In genomic region chr5:68962632-68963484, GRCh38 we compare ENCODE assay signal across 9 cellular contexts.
DNase-seq lines count a peak whose midpoint lies in the region; ATAC-seq and TF ChIP-seq lines count a peak whose summit lies in the region.
"Had no signal": no experiment of that assay in that cellular context is flagged by ENCODE, and none has a peak within 500 bp of the region (broad histone marks: within the 10 kb centered on the region; RNA-seq: fewer than 3 reads in every experiment).

No MANE protein-coding gene starts in this region.

- peaks cover 6% of the 10 kb centered on the region for H3K4me1 Mint-ChIP-seq in neural crest cell
- H3K4me1 Mint-ChIP-seq: activated naive CD8-positive, alpha-beta T cell treated with anti-CD3 and anti-CD28 coated beads, Interleukin-2, amount 10 ng/mL, durations not matched to agents 7 days and 5 days had no signal

- DNase-seq in NCI-H345 (lab: John Stamatoyannopoulos, UW) (peak; percentile 48), NCI-H345 treated with DMSO at 0.1 percent for 48 hours (lab: John Stamatoyannopoulos, UW; ENCODE audit: unreplicated experiment) (no peak), M059J (ENCODE audit: low read depth) (peak; percentile 69), SW 1271 (lab: John Stamatoyannopoulos, UW) (peak; percentile 5 to 59), fibroblast of peridontal ligament (ENCODE audit: extremely low read depth) (peak; percentile 67), neural crest cell (ENCODE audit: low read depth, low spot score) (peak; percentile 71)
- DNase-seq in effector CD4-positive, alpha-beta T cell = no peak
- DNase-seq: activated naive CD8-positive, alpha-beta T cell treated with anti-CD3 and anti-CD28 coated beads, Interleukin-2, amount 10 ng/mL, durations not matched to agents 7 days and 5 days had no signal

- peak; percentile 89 for TF ChIP-seq CTCF in neural crest cell (conservative IDR thresholded peaks at IDR 0.05)

- H3K27ac Mint-ChIP-seq in neural crest cell (ENCODE audit: unreplicated experiment) = peak overlapping the region; percentile 91
- H3K27ac Mint-ChIP-seq: activated naive CD8-positive, alpha-beta T cell treated with anti-CD3 and anti-CD28 coated beads, Interleukin-2, amount 10 ng/mL, durations not matched to agents 7 days and 5 days had no signal

- H3K4me3 Mint-ChIP-seq in neural crest cell = no peak overlapping the region
- H3K4me3 Mint-ChIP-seq: activated naive CD8-positive, alpha-beta T cell treated with anti-CD3 and anti-CD28 coated beads, Interleukin-2, amount 10 ng/mL, durations not matched to agents 7 days and 5 days had no signal

- no peaks in the 10 kb centered on the region for H3K36me3 Mint-ChIP-seq in neural crest cell (ENCODE audit: low read depth)
- H3K36me3 Mint-ChIP-seq: activated naive CD8-positive, alpha-beta T cell treated with anti-CD3 and anti-CD28 coated beads, Interleukin-2, amount 10 ng/mL, durations not matched to agents 7 days and 5 days had no signal

- H3K9me3 Mint-ChIP-seq in neural crest cell = no peaks in the 10 kb centered on the region
- H3K9me3 Mint-ChIP-seq: activated naive CD8-positive, alpha-beta T cell treated with anti-CD3 and anti-CD28 coated beads, Interleukin-2, amount 10 ng/mL, durations not matched to agents 7 days and 5 days had no signal

- H3K27me3 Mint-ChIP-seq in neural crest cell (ENCODE audit: low read depth) = no peaks in the 10 kb centered on the region
- H3K27me3 Mint-ChIP-seq: activated naive CD8-positive, alpha-beta T cell treated with anti-CD3 and anti-CD28 coated beads, Interleukin-2, amount 10 ng/mL, durations not matched to agents 7 days and 5 days had no signal

- no peak for ATAC-seq in GM19023 (IDR thresholded peaks at IDR 0.05; ENCODE audit: unreplicated experiment)

Comparison
In these comparisons a context has a peak if more than half of its experiments do, and no peak if none do; other contexts are left out.
1. DNase-seq: peak in NCI-H345 (single experiment), M059J (single experiment), SW 1271 (2 of 2), fibroblast of peridontal ligament (single experiment) and neural crest cell (single experiment); none in NCI-H345 treated with DMSO at 0.1 percent for 48 hours (single experiment) and effector CD4-positive, alpha-beta T cell (single experiment).